Comparison of ENCODE assay signal across 20 cellular contexts in the genomic region with DNA sequence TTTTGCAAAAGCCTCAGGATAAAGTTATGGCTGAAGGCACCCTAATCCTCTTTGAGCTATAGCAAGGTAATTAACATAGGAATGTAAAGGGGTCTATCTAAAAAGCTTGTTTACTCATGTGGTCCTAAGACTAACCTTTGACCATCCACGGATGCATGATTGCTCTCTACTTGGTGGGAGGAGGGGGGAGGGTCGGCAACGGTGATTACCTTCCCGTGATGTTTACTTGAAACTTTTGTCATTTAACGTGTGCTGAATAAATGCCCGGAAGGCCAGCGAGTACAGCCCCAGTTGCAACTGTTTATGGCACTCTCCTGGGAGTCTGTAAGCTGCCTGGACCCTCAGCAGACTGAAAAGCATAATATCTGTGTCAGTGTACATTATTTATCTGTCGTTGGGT.
"Had no signal": no experiment of that assay in that cellular context is flagged by ENCODE, and none has a peak within 500 bp of the region (broad histone marks: within the 10 kb centered on the region; RNA-seq: fewer than 3 reads in every experiment).

No MANE protein-coding gene starts in this region.

- H3K4me3 Mint-ChIP-seq: activated T-helper 1 cell treated with anti-CD3 and anti-CD28 coated beads, Interleukin-12 subunit alpha, Interleukin-12 subunit beta, Interleukin-2, Interleukin-4 antibody, amounts not matched to agents 30 ng/mL and 10 ng/mL and 1 ng/mL, durations not matched to agents 14 hours and 24 hours and 36 hours; dendritic cell treated with granulocyte-macrophage colony-stimulating factor and Interleukin-4, amounts not matched to agents 40 ng/mL and 50 ng/mL, for 4 days; natural killer cell treated with Interleukin-12 subunit alpha and Interleukin-12 subunit beta and Interleukin-15 and Interleukin-18, amount 100 ng/mL, for 72 hours; T-helper 1 cell treated with Interleukin-12 subunit alpha and Interleukin-12 subunit beta and Interleukin-4 antibody, amounts not matched to agents 30 μg/mL and 1 μg/mL, for 36 hours had no signal

- H3K27ac Mint-ChIP-seq: activated naive CD4-positive, alpha-beta T cell treated with anti-CD3 and anti-CD28 coated beads, Interleukin-2, amount 50 U/mL, for 72 hours; activated T-helper 1 cell treated with anti-CD3 and anti-CD28 coated beads, Interleukin-12 subunit alpha, Interleukin-12 subunit beta, Interleukin-2, Interleukin-4 antibody, amounts not matched to agents 30 ng/mL and 10 ng/mL and 1 ng/mL, durations not matched to agents 14 hours and 24 hours and 36 hours; dendritic cell treated with granulocyte-macrophage colony-stimulating factor and Interleukin-4, amounts not matched to agents 40 ng/mL and 50 ng/mL, for 4 days; natural killer cell treated with Interleukin-12 subunit alpha and Interleukin-12 subunit beta and Interleukin-15 and Interleukin-18, amount 100 ng/mL, for 72 hours; T-helper 1 cell treated with Interleukin-12 subunit alpha and Interleukin-12 subunit beta and Interleukin-4 antibody, amounts not matched to agents 30 μg/mL and 1 μg/mL, for 36 hours had no signal

- H3K9me3 Mint-ChIP-seq: activated naive CD4-positive, alpha-beta T cell treated with anti-CD3 and anti-CD28 coated beads, Interleukin-2, amount 50 U/mL, for 72 hours; activated T-helper 1 cell treated with anti-CD3 and anti-CD28 coated beads, Interleukin-12 subunit alpha, Interleukin-12 subunit beta, Interleukin-2, Interleukin-4 antibody, amounts not matched to agents 30 ng/mL and 10 ng/mL and 1 ng/mL, durations not matched to agents 14 hours and 24 hours and 36 hours; dendritic cell treated with granulocyte-macrophage colony-stimulating factor and Interleukin-4, amounts not matched to agents 40 ng/mL and 50 ng/mL, for 4 days; natural killer cell treated with Interleukin-12 subunit alpha and Interleukin-12 subunit beta and Interleukin-15 and Interleukin-18, amount 100 ng/mL, for 72 hours; T-helper 1 cell treated with Interleukin-12 subunit alpha and Interleukin-12 subunit beta and Interleukin-4 antibody, amounts not matched to agents 30 μg/mL and 1 μg/mL, for 36 hours had no signal

- FAIRE-seq: endothelial cell of umbilical vein, urothelium cell line had no signal

- H3K27me3 ChIP-seq: esophagus muscularis mucosa, gastroesophageal sphincter, right atrium auricular region, tibial artery had no signal

- H3K9me3 ChIP-seq: esophagus muscularis mucosa, gastroesophageal sphincter, lower lobe of right lung, right atrium auricular region, tibial artery had no signal

- H3K27ac ChIP-seq: esophagus muscularis mucosa, gastroesophageal sphincter, lower lobe of right lung, right atrium auricular region had no signal

- DNase-seq: activated CD4-positive, CD25-positive, alpha-beta regulatory T cell treated with anti-CD3 and anti-CD28 coated beads, Interleukin-2, amount 50 U/mL, for 72 hours; activated gamma-delta T cell treated with Interleukin-2 at 50 U/mL for 16 hours; effector CD8-positive, alpha-beta T cell; islet precursor cell; left colon; lower lobe of right lung; stimulated activated CD4-positive, alpha-beta T cell treated with anti-CD3 and anti-CD28 coated beads, Interleukin-2, amount 100 ng/mL, for 24 hours; stimulated activated naive CD8-positive, alpha-beta T cell treated with anti-CD3 and anti-CD28 coated beads, Interleukin-15, Interleukin-2, amounts not matched to agents 100 U/mL and 50 U/mL, for 24 hours; substantia nigra; tibial artery had no signal

- H3K36me3 ChIP-seq: esophagus muscularis mucosa, lower lobe of right lung, right atrium auricular region, tibial artery had no signal

- H3K27me3 Mint-ChIP-seq: dendritic cell treated with granulocyte-macrophage colony-stimulating factor and Interleukin-4, amounts not matched to agents 40 ng/mL and 50 ng/mL, for 4 days; natural killer cell treated with Interleukin-12 subunit alpha and Interleukin-12 subunit beta and Interleukin-15 and Interleukin-18, amount 100 ng/mL, for 72 hours had no signal

- H3K36me3 Mint-ChIP-seq: activated naive CD4-positive, alpha-beta T cell treated with anti-CD3 and anti-CD28 coated beads, Interleukin-2, amount 50 U/mL, for 72 hours; natural killer cell treated with Interleukin-12 subunit alpha and Interleukin-12 subunit beta and Interleukin-15 and Interleukin-18, amount 100 ng/mL, for 72 hours had no signal

- H3K4me3 ChIP-seq: esophagus muscularis mucosa, gastroesophageal sphincter, lower lobe of right lung, right atrium auricular region, tibial artery had no signal
